9 cellular contexts compared by ENCODE assay signal in genomic region chr4:2982012-2982411, GRCh38.
"Had no signal": no experiment of that assay in that cellular context is flagged by ENCODE, and none has a peak within 500 bp of the region (broad histone marks: within the 10 kb centered on the region; RNA-seq: fewer than 3 reads in every experiment).

No MANE protein-coding gene starts in this region.

- DNase-seq: GM23248, GOT3, H7, H9, HCEC 1CT, HFFc6 had no signal

- H2AFZ ChIP-seq: GM23248, GM23338 had no signal

- H3K4me1 ChIP-seq: HAP-1 had no signal

- H3K9ac ChIP-seq: GM23248 had no signal

- H3K4me2 ChIP-seq: GM23338 had no signal

- H3K36me3 ChIP-seq: HAP-1 had no signal

- H3K27ac ChIP-seq: GM23248 had no signal

- ATAC-seq: GM23338, HCT116 had no signal

- H3K4me3 ChIP-seq: GM23248, GM23338, HAP-1 had no signal
